ENCODE assay signal across 8 cellular contexts in the genomic region with DNA sequence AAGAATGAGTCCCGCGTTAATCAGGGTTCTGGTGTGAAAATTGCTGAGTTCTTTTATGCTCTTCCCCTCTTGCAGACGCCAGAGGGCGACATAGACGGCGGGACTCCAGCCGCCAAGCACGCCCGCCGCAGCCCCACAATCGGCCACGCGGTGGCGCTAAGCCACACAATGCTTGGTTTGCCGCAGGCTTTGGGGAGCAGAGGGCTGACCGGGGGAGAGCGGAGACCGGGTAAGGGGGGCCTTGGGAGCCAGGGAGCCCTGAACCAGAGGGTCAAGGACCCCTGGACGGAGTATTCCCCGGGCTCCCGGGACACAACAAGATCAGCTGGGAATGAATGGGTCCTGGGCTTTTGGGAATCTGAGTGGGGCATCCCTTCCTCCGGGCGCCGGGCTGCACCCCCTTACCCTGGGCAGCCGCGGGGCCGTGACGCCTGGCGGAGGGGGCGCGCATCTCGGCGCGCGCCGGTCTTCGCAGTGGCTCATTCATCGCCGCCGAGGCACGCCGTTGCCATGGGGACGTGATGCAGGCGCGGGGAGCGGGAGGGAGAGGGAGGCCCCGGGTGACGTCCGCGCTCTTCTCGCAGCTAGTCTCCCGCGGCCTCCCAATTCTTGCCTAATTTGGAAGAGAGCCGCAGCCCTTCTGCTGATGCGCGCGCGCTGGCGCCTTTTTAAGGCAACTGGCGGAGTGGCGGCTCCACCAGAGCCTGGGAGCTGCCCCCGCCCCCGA. TPM values are rescaled to one million over a fixed set of nuclear protein-coding genes. Genes with fewer than 3 reads are reported as not detected.
DNase-seq lines count a peak whose midpoint lies in the region; ATAC-seq and TF ChIP-seq lines count a peak whose summit lies in the region.

No MANE protein-coding gene starts in this region.

- DNase-seq in AG04449 (ENCODE audit: low read depth, low spot score) (peak; percentile 61), MG63 (peak; percentile 72), SHP77 (lab: John Stamatoyannopoulos, UW) (peak; percentile 77 to 91), foreskin fibroblast (peak; percentile 89 to 97), neural crest cell (ENCODE audit: low read depth, low spot score) (peak; percentile 100)
- DNase-seq in activated effector memory CD4-positive, alpha-beta T cell treated with Interleukin-2 at 50 U/mL for 16 hours, result peak; percentile 88

- peak overlapping the region; percentile 94 for H3K27ac Mint-ChIP-seq in neural crest cell (ENCODE audit: unreplicated experiment)
- H3K27ac Mint-ChIP-seq in stimulated activated naive CD8-positive, alpha-beta T cell treated with anti-CD3 and anti-CD28 coated beads, Interleukin-15, Interleukin-2, amounts not matched to agents 100 ng/mL and 50 ng/mL, for 24 hours, result no peak overlapping the region

- no peaks in the 10 kb centered on the region for H3K36me3 Mint-ChIP-seq in neural crest cell (ENCODE audit: low read depth)
- H3K36me3 Mint-ChIP-seq in stimulated activated naive CD8-positive, alpha-beta T cell treated with anti-CD3 and anti-CD28 coated beads, Interleukin-15, Interleukin-2, amounts not matched to agents 100 ng/mL and 50 ng/mL, for 24 hours (ENCODE audit: low read depth), result no peaks in the 10 kb centered on the region

- H3K36me3 ChIP-seq in MG63, result no peaks in the 10 kb centered on the region

- POLR2A ChIA-PET in AG04449 (lab: Yijun Ruan, JAX), result interaction anchor here (1.0 to 1.5 kb wide), 3 partner anchors 9 to 71 kb away, joined by 4 to 8 read pairs (median 7); partner anchors contain the start of gene DPP3

- H3K9me3 Mint-ChIP-seq in neural crest cell, result no peaks in the 10 kb centered on the region
- no peaks in the 10 kb centered on the region for H3K9me3 Mint-ChIP-seq in stimulated activated naive CD8-positive, alpha-beta T cell treated with anti-CD3 and anti-CD28 coated beads, Interleukin-15, Interleukin-2, amounts not matched to agents 100 ng/mL and 50 ng/mL, for 24 hours

- TF ChIP-seq CTCF in AG04449 (IDR thresholded peaks at IDR 0.05; ENCODE audit: insufficient read depth, low read length, missing control alignments) (peak; percentile 100), foreskin fibroblast (IDR thresholded peaks at IDR 0.05; ENCODE audit: low read depth, low read length) (peak; percentile 100), neural crest cell (conservative IDR thresholded peaks at IDR 0.05) (peak; percentile 100)

- H3K27me3 ChIP-seq in MG63, result peaks cover 47% of the 10 kb centered on the region

- no peaks in the 10 kb centered on the region for H3K9me3 ChIP-seq in MG63

- H3K4me3 ChIP-seq in AG04449 (ENCODE audit: low read depth, low read length), result peak overlapping the region; percentile 59
- H3K4me3 ChIP-seq in MG63, result 0 out of 2 replicates have a peak overlapping the region, but pooled peaks have one; percentile 1
- H3K4me3 ChIP-seq in foreskin fibroblast (ENCODE audit: low read depth in 1 of 2, low read length in 2 of 2), result peak overlapping the region; percentile 47 to 61

- peak overlapping the region; percentile 88 for H3K4me3 Mint-ChIP-seq in neural crest cell
- H3K4me3 Mint-ChIP-seq in stimulated activated naive CD8-positive, alpha-beta T cell treated with anti-CD3 and anti-CD28 coated beads, Interleukin-15, Interleukin-2, amounts not matched to agents 100 ng/mL and 50 ng/mL, for 24 hours, result peak overlapping the region; percentile 72

- H3K4me1 Mint-ChIP-seq in neural crest cell, result peaks cover 12% of the 10 kb centered on the region
- peaks cover 4% of the 10 kb centered on the region for H3K4me1 Mint-ChIP-seq in stimulated activated naive CD8-positive, alpha-beta T cell treated with anti-CD3 and anti-CD28 coated beads, Interleukin-15, Interleukin-2, amounts not matched to agents 100 ng/mL and 50 ng/mL, for 24 hours (ENCODE audit: low read depth)

- CTCF ChIA-PET in AG04449 (lab: Yijun Ruan, JAX), result interaction anchor here (0.6 to 37.4 kb wide), 37 partner anchors 8 to 425 kb away, joined by 3 to 1169 read pairs (median 5); partner anchors contain the start of genes ACTN3, BRMS1, DPP3 and MRPL11

- peaks cover 30% of the 10 kb centered on the region for H3K27me3 Mint-ChIP-seq in neural crest cell (ENCODE audit: low read depth)
- peaks cover 17% of the 10 kb centered on the region for H3K27me3 Mint-ChIP-seq in stimulated activated naive CD8-positive, alpha-beta T cell treated with anti-CD3 and anti-CD28 coated beads, Interleukin-15, Interleukin-2, amounts not matched to agents 100 ng/mL and 50 ng/mL, for 24 hours

- peak; percentile 48 for ATAC-seq in GM19023 (IDR thresholded peaks at IDR 0.05; ENCODE audit: unreplicated experiment)

RNA-seq across cellular contexts. Expression of gene NPAS4, which starts 12.2 kb away (rescaled TPM):
- total RNA-seq in MG63 (2014; rRNA removed; shearing (Covaris generic); ENCODE audit: low replicate concordance), result not detected in 2 replicates
- total RNA-seq in neural crest cell, result 0.14 and 0.63 TPM in 2 replicates

RNA-seq across cellular contexts. Expression of gene MRPL11, which starts 30.0 kb away (rescaled TPM):
- total RNA-seq in MG63 (2014; rRNA removed; shearing (Covaris generic); ENCODE audit: low replicate concordance), result 92.7 and 167 TPM in 2 replicates
- total RNA-seq in neural crest cell, result 91.4 and 92.7 TPM in 2 replicates

RNA-seq across cellular contexts. Expression of gene SLC29A2, which starts 37.1 kb away (rescaled TPM):
- total RNA-seq in MG63 (2014; rRNA removed; shearing (Covaris generic); ENCODE audit: low replicate concordance), result not detected in 2 replicates
- total RNA-seq in neural crest cell, result 38.7 and 39.5 TPM in 2 replicates

RNA-seq across cellular contexts. Expression of gene PELI3, which starts 58.1 kb away (rescaled TPM):
- 7.3 and 7.7 TPM in 2 replicates for total RNA-seq in MG63 (2014; rRNA removed; shearing (Covaris generic); ENCODE audit: low replicate concordance)
- total RNA-seq in neural crest cell, result 13.3 and 13.6 TPM in 2 replicates

Comparison
In these comparisons a context has a peak if more than half of its experiments do, and no peak if none do; other contexts are left out.
1. Peak in every context shown above with its lines: DNase-seq, ATAC-seq and H3K4me3 ChIP-seq.
2. H3K4me3 ChIP-seq: peak in every context shown above with its lines; median percentile 59 in AG04449; 54 in foreskin fibroblast; 1 in MG63.
3. RNA of gene SLC29A2, which starts 37.1 kb away (total RNA-seq): 38.7 to 39.5 TPM in neural crest cell; not detected in MG63; every median in the first group is over 10 times any median in the second.